Comparison of ENCODE assay signal across 14 cellular contexts in the genomic region with DNA sequence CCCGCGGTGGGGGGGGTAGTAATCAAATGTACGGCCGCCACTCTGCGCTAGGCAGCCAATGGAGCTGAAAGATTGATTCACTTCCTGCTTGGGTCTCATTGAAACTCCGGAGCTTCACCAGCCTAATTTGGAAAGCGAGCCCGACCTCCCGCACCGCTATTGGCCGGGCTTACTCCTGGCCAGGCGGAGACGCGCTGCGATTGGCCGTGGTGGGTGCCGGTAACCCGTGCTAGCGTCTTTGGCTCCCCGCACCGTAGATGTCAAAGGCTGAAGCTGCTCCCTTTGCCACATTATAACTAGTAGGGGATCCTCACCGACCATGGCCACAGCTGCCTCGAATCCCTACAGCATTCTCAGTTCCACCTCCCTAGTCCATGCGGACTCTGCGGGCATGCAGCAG. TPM values are rescaled to one million over a fixed set of nuclear protein-coding genes. Genes with fewer than 3 reads are reported as not detected.
DNase-seq lines count a peak whose midpoint lies in the region; ATAC-seq, FAIRE-seq and TF ChIP-seq lines count a peak whose summit lies in the region.
"Had no signal": no experiment of that assay in that cellular context is flagged by ENCODE, and none has a peak within 500 bp of the region (broad histone marks: within the 10 kb centered on the region; RNA-seq: fewer than 3 reads in every experiment).

POU3F4 (plus strand) TSS at position 285 of the 400 bp plus-strand sequence; CDS start at position 320, 35 bp downstream.

- CTCF ChIA-PET in MCF 10A (lab: Yijun Ruan, JAX), result no interaction called here

- BruUV-seq in MCF 10A (replicated peaks; lab: Mats Ljungman, UMichigan), result no TSS peak

- intact Hi-C loops in breast epithelium (cut with DNase I; ENCODE audit: low total_unique reads), result no loop called here
- intact Hi-C loops in MCF 10A (cut with micrococcal nuclease), result no loop called here

- peaks cover 8 to 93% of the 10 kb centered on the region in 2 donors for H3K27me3 ChIP-seq in breast epithelium
- no peaks in the 10 kb centered on the region for H3K27me3 ChIP-seq in astrocyte (ENCODE audit: insufficient read depth, low read length)
- H3K27me3 ChIP-seq in brain microvascular endothelial cell (replicated peaks), result no peaks in the 10 kb centered on the region

- no peak for DNase-seq in breast epithelium (ENCODE audit: low spot score in 2 of 2)
- DNase-seq in MCF 10A (ENCODE audit: unreplicated experiment), result no peak
- DNase-seq in astrocyte (ENCODE audit: low read depth), result peak; percentile 75
- DNase-seq in left lobe of liver (ENCODE audit: low spot score), result no peak
- no peak for DNase-seq in NCI-H1930 (lab: John Stamatoyannopoulos, UW)
- DNase-seq in brain microvascular endothelial cell, result no peak
- no peak for DNase-seq in iPS-NIHi7 (ENCODE audit: extremely low spot score)
- DNase-seq: EL had no signal

- H3K4me3 Mint-ChIP-seq in MCF 10A (ENCODE audit: unreplicated experiment), result no peak within 1 kb of the TSS
- peak within 1 kb of the TSS; percentile 77 for H3K4me3 Mint-ChIP-seq in astrocyte (ENCODE audit: unreplicated experiment)
- H3K4me3 Mint-ChIP-seq: dendritic cell treated with granulocyte-macrophage colony-stimulating factor and Interleukin-4, amounts not matched to agents 40 ng/mL and 50 ng/mL, for 4 days had no signal

- H3K27me3 Mint-ChIP-seq in MCF 10A (ENCODE audit: insufficient read depth, unreplicated experiment) (peaks cover 39% of the 10 kb centered on the region), astrocyte (ENCODE audit: low read depth, unreplicated experiment) (peaks cover 56% of the 10 kb centered on the region)

- H3K27ac Mint-ChIP-seq in MCF 10A (ENCODE audit: low read depth, unreplicated experiment) (no peak within 1 kb of the TSS), astrocyte (ENCODE audit: unreplicated experiment) (no peak within 1 kb of the TSS)
- H3K27ac Mint-ChIP-seq: dendritic cell treated with granulocyte-macrophage colony-stimulating factor and Interleukin-4, amounts not matched to agents 40 ng/mL and 50 ng/mL, for 4 days had no signal

- no peaks in the 10 kb centered on the region for H4K20me1 ChIP-seq in astrocyte (ENCODE audit: insufficient read depth, low read length)

- peak within 1 kb of the TSS; percentile 69 for H2AFZ ChIP-seq in astrocyte (ENCODE audit: low read depth, low read length)

- in situ Hi-C loops in brain microvascular endothelial cell (cut with HindIII; ENCODE audit: low pct_ligation_motif_present, low sequenced_read_pairs), result no loop called here

- TF ChIP-seq POLR2A in breast epithelium (IDR thresholded peaks at IDR 0.05), result no peak

- H3K4me1 Mint-ChIP-seq in MCF 10A (ENCODE audit: insufficient read depth, unreplicated experiment) (no peaks in the 10 kb centered on the region), astrocyte (ENCODE audit: low read depth, unreplicated experiment) (peaks cover 4% of the 10 kb centered on the region)

- H3K4me1 ChIP-seq in breast epithelium (no peaks in the 10 kb centered on the region), astrocyte (ENCODE audit: insufficient read depth, low read length) (no peaks in the 10 kb centered on the region)
- H3K4me1 ChIP-seq: right atrium auricular region had no signal

- POLR2A ChIA-PET in MCF 10A (lab: Yijun Ruan, JAX), result no interaction called here

- no peak for FAIRE-seq in astrocyte (lab: Jason Lieb, UNC)
- FAIRE-seq: A204.1, GM19239 had no signal

- no peaks in the 10 kb centered on the region for H3K36me3 Mint-ChIP-seq in MCF 10A (ENCODE audit: insufficient read depth, unreplicated experiment)
- H3K36me3 Mint-ChIP-seq in astrocyte (ENCODE audit: low read depth, unreplicated experiment), result no peaks in the 10 kb centered on the region

- no peaks in the 10 kb centered on the region for H3K9me3 ChIP-seq in breast epithelium
- no peaks in the 10 kb centered on the region for H3K9me3 ChIP-seq in astrocyte (ENCODE audit: insufficient read depth, low read depth, low read length)
- H3K9me3 ChIP-seq: right atrium auricular region had no signal

- H3K4me3 ChIP-seq in breast epithelium, result peak within 1 kb of the TSS in 2 of 3 donors; percentile 3 to 45
- peak within 1 kb of the TSS; percentile 61 for H3K4me3 ChIP-seq in astrocyte (ENCODE audit: insufficient read depth, low read depth, low read length)
- H3K4me3 ChIP-seq in brain microvascular endothelial cell (ENCODE audit: low read depth, low read length), result no peak within 1 kb of the TSS
- H3K4me3 ChIP-seq: right atrium auricular region had no signal

- H3K9ac ChIP-seq in astrocyte (ENCODE audit: low read length), result peak within 1 kb of the TSS; percentile 84

- TF ChIP-seq CTCF in breast epithelium (IDR thresholded peaks at IDR 0.05) (no peak), MCF 10A (IDR thresholded peaks at IDR 0.05; ENCODE audit: unreplicated experiment) (no peak), astrocyte (IDR thresholded peaks at IDR 0.05; ENCODE audit: insufficient read depth, low read depth, low read length) (no peak), brain microvascular endothelial cell (IDR thresholded peaks at IDR 0.05; ENCODE audit: low read depth, low read length, missing control alignments) (no peak)

- H3K36me3 ChIP-seq in breast epithelium (no peaks in the 10 kb centered on the region), astrocyte (ENCODE audit: insufficient read depth, low read length) (no peaks in the 10 kb centered on the region), brain microvascular endothelial cell (replicated peaks) (no peaks in the 10 kb centered on the region)
- H3K36me3 ChIP-seq: right atrium auricular region had no signal

- H3K79me2 ChIP-seq in astrocyte (ENCODE audit: insufficient read depth, low read length), result no peaks in the 10 kb centered on the region

- H3K27ac ChIP-seq in breast epithelium (no peak within 1 kb of the TSS), astrocyte (ENCODE audit: low read depth, low read length) (peak within 1 kb of the TSS; percentile 33), temporal lobe (ENCODE audit: low read depth, low read length) (no peak within 1 kb of the TSS), brain microvascular endothelial cell (no peak within 1 kb of the TSS)
- H3K27ac ChIP-seq: right atrium auricular region had no signal

- peak within 1 kb of the TSS; percentile 88 for H3K4me2 ChIP-seq in astrocyte (ENCODE audit: low read length)

- ATAC-seq in left lobe of liver, result peak; percentile 13

- H3K9me3 Mint-ChIP-seq in MCF 10A (ENCODE audit: unreplicated experiment) (peaks cover 9% of the 10 kb centered on the region), astrocyte (ENCODE audit: unreplicated experiment) (no peaks in the 10 kb centered on the region)
- H3K9me3 Mint-ChIP-seq: dendritic cell treated with granulocyte-macrophage colony-stimulating factor and Interleukin-4, amounts not matched to agents 40 ng/mL and 50 ng/mL, for 4 days had no signal

RNA-seq across cellular contexts. Expression of gene POU3F4, which starts in this region (rescaled TPM):
- total RNA-seq in breast epithelium, result not detected
- not detected in 2 replicates for total RNA-seq in MCF 10A (2022)
- 0.18 and 0.31 TPM in 2 replicates for total RNA-seq in astrocyte
- total RNA-seq in left lobe of liver, result not detected
- total RNA-seq in temporal lobe, result 11.1 TPM
- total RNA-seq: right atrium auricular region; T-helper 2 cell treated with Interferon-gamma antibody and Interleukin-4, amounts not matched to agents 100 ng/mL and 5 ng/mL, for 36 hours had no signal

Comparison
In these comparisons a context has a peak if more than half of its experiments do, and no peak if none do; other contexts are left out.
1. Peak in DNase-seq, H3K4me3 ChIP-seq, H3K27ac ChIP-seq, H3K9ac ChIP-seq and H3K4me2 ChIP-seq in astrocyte; RNA of the gene not detected or under 1 TPM.
2. Peak in ATAC-seq in left lobe of liver; RNA of the gene not detected or under 1 TPM.